In genomic region chr16:23950898-23951297, GRCh38 we compare ENCODE assay signal across 15 cellular contexts.
DNase-seq lines count a peak whose midpoint lies in the region; ATAC-seq and TF ChIP-seq lines count a peak whose summit lies in the region.
"Had no signal": no experiment of that assay in that cellular context is flagged by ENCODE, and none has a peak within 500 bp of the region (broad histone marks: within the 10 kb centered on the region; RNA-seq: fewer than 3 reads in every experiment).

No MANE protein-coding gene starts in this region.

- H3K36me3 Mint-ChIP-seq in T-helper 17 cell (ENCODE audit: low read depth) (no peaks in the 10 kb centered on the region), MCF 10A (ENCODE audit: insufficient read depth, unreplicated experiment) (no peaks in the 10 kb centered on the region)
- peaks cover 11% of the 10 kb centered on the region for H3K36me3 Mint-ChIP-seq in central memory CD8-positive, alpha-beta T cell (ENCODE audit: insufficient read depth)

- intact Hi-C loops in MCF 10A (cut with micrococcal nuclease): no loop called here

- H3K9me3 Mint-ChIP-seq in central memory CD8-positive, alpha-beta T cell: no peaks in the 10 kb centered on the region
- H3K9me3 Mint-ChIP-seq in stimulated activated naive CD8-positive, alpha-beta T cell treated with anti-CD3 and anti-CD28 coated beads, Interleukin-15, amount 100 ng/mL, for 72 hours: no peaks in the 10 kb centered on the region
- no peaks in the 10 kb centered on the region for H3K9me3 Mint-ChIP-seq in MCF 10A (ENCODE audit: unreplicated experiment)

- no TSS peak for BruUV-seq in MCF 10A (replicated peaks; lab: Mats Ljungman, UMichigan)

- H3K27ac Mint-ChIP-seq in T-helper 17 cell (peak overlapping the region; percentile 96), MCF 10A (ENCODE audit: low read depth, unreplicated experiment) (no peak overlapping the region)
- peak overlapping the region; percentile 86 for H3K27ac Mint-ChIP-seq in central memory CD8-positive, alpha-beta T cell (ENCODE audit: low read depth)
- H3K27ac Mint-ChIP-seq in stimulated activated naive CD8-positive, alpha-beta T cell treated with anti-CD3 and anti-CD28 coated beads, Interleukin-15, amount 100 ng/mL, for 72 hours: peak overlapping the region; percentile 88 to 95

- POLR2A ChIA-PET in MCF 10A (lab: Yijun Ruan, JAX): no interaction called here

- H3K4me3 Mint-ChIP-seq in T-helper 17 cell (peak overlapping the region; percentile 93), MCF 10A (ENCODE audit: unreplicated experiment) (no peak overlapping the region)
- H3K4me3 Mint-ChIP-seq in central memory CD8-positive, alpha-beta T cell: peak overlapping the region; percentile 60
- H3K4me3 Mint-ChIP-seq in stimulated activated naive CD8-positive, alpha-beta T cell treated with anti-CD3 and anti-CD28 coated beads, Interleukin-15, amount 100 ng/mL, for 72 hours: peak overlapping the region; percentile 63 to 69

- DNase-seq in stimulated activated CD4-positive, alpha-beta T cell treated with anti-CD3 and anti-CD28 coated beads, Interleukin-1b, Interleukin-23, amount 100 ng/mL, for 48 hours: peak; percentile 30
- DNase-seq in stimulated activated CD4-positive, alpha-beta T cell treated with anti-CD3 and anti-CD28 coated beads, Interleukin-4, amount 100 ng/mL, for 4 hours: no peak
- DNase-seq in T-helper 17 cell (no peak), MCF 10A (ENCODE audit: unreplicated experiment) (no peak), DMS53 treated with DMSO at 0.1 percent for 48 hours (lab: John Stamatoyannopoulos, UW; ENCODE audit: unreplicated experiment) (no peak)
- no peak for DNase-seq in central memory CD8-positive, alpha-beta T cell (ENCODE audit: low spot score in 2 of 2)
- peak in 1 of 2 donors; percentile 35 for DNase-seq in stimulated activated naive CD8-positive, alpha-beta T cell treated with anti-CD3 and anti-CD28 coated beads, Interleukin-15, amount 100 ng/mL, for 72 hours
- DNase-seq: AML-193, cerebellar nuclear complex, mesenchymal stem cell, NCI-H1417 treated with DMSO at 0.1 percent for 48 hours, NCI-H510A, ovary, stomach had no signal

- H3K9me3 ChIP-seq in T-helper 17 cell (ENCODE audit: control insufficient read depth, low read length, poor library complexity, severe bottlenecking): no peaks in the 10 kb centered on the region
- H3K9me3 ChIP-seq: ovary, stomach had no signal

- no peak for ATAC-seq in T-helper 17 cell
- ATAC-seq in central memory CD8-positive, alpha-beta T cell (replicated peaks; ENCODE audit: extremely low read depth, poor library complexity, severe bottlenecking): no peak
- peak; percentile 29 for ATAC-seq in stimulated activated naive CD8-positive, alpha-beta T cell treated with anti-CD3 and anti-CD28 coated beads, Interleukin-15, amount 100 ng/mL, for 72 hours
- ATAC-seq in HG02759 (IDR thresholded peaks at IDR 0.05; ENCODE audit: unreplicated experiment): no peak

- CTCF ChIA-PET in MCF 10A (lab: Yijun Ruan, JAX): interaction anchor here (0.6 kb wide), 1 partner anchor 217 kb away, joined by 5 read pairs; no protein-coding TSS in a partner anchor

- no peaks in the 10 kb centered on the region for H3K27me3 Mint-ChIP-seq in T-helper 17 cell
- H3K27me3 Mint-ChIP-seq in central memory CD8-positive, alpha-beta T cell: no peaks in the 10 kb centered on the region
- no peaks in the 10 kb centered on the region for H3K27me3 Mint-ChIP-seq in stimulated activated naive CD8-positive, alpha-beta T cell treated with anti-CD3 and anti-CD28 coated beads, Interleukin-15, amount 100 ng/mL, for 72 hours
- peaks cover 40% of the 10 kb centered on the region for H3K27me3 Mint-ChIP-seq in MCF 10A (ENCODE audit: insufficient read depth, unreplicated experiment)

- H3K4me1 Mint-ChIP-seq in T-helper 17 cell (peaks cover 72% of the 10 kb centered on the region), MCF 10A (ENCODE audit: insufficient read depth, unreplicated experiment) (no peaks in the 10 kb centered on the region)
- H3K4me1 Mint-ChIP-seq in central memory CD8-positive, alpha-beta T cell: peaks cover 89% of the 10 kb centered on the region
- peaks cover 92% of the 10 kb centered on the region for H3K4me1 Mint-ChIP-seq in stimulated activated naive CD8-positive, alpha-beta T cell treated with anti-CD3 and anti-CD28 coated beads, Interleukin-15, amount 100 ng/mL, for 72 hours

- TF ChIP-seq CTCF in MCF 10A (IDR thresholded peaks at IDR 0.05; ENCODE audit: unreplicated experiment): no peak
